In the genomic region with DNA sequence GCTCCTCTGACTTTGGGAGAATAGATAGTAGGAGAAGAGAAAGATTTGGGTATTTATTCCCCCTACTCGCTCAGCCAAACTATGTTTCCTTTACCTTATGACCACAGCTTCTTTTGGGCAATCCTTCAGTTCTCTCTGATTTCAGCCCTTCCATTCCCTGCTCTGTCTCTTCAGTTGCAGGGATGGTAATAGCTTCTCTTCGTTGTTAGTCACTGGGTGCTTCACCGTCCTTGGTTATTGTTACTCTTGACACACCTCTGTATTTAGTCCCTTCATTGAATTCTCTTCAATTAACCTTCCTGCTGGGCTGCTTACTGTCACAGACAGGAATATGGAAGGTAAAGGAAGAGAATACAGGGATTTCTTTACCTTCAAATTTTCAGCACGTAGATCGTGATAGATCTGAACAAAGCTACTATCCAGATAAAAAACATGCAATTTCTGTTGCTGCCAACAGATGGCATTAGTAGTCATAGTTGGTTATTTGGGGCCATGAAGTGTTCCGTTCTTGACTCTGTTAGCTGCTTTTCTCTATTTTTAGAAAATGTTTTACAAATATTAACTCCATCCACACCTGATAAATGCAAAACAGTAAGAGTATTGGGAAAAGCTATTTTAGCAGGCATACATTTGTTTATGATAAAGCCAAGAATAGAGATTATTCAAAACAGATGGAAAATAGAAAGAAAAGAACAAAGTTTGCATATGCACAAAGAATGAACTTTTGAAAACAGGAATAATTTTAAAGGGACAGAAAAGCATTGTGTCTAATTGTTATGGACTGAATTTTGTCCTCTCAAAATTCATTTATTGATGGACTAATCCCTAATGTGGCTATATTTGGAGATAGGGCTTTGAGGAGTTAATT, we compare ENCODE assay signal across 8 cellular contexts. TPM values are rescaled to one million over a fixed set of nuclear protein-coding genes. Genes with fewer than 3 reads are reported as not detected.
DNase-seq lines count a peak whose midpoint lies in the region; ATAC-seq, FAIRE-seq and TF ChIP-seq lines count a peak whose summit lies in the region.

No MANE protein-coding gene starts in this region.

- no peaks in the 10 kb centered on the region for H3K36me3 Mint-ChIP-seq in activated T-helper 1 cell treated with anti-CD3 and anti-CD28 coated beads, Interleukin-12 subunit alpha, Interleukin-12 subunit beta, Interleukin-2, Interleukin-4 antibody, amounts not matched to agents 30 ng/mL and 10 ng/mL and 1 ng/mL, durations not matched to agents 14 hours and 24 hours and 36 hours (ENCODE audit: low read depth)

- H3K4me1 ChIP-seq in iPS-15b (ENCODE audit: control insufficient read depth, insufficient read depth, low read length) (no peaks in the 10 kb centered on the region), small intestine (ENCODE audit: control insufficient read depth in 2 of 2, insufficient read depth in 1 of 2, low read depth in 1 of 2, low read length in 1 of 2) (no peaks in the 10 kb centered on the region)

- H3K36me3 ChIP-seq in iPS-15b (ENCODE audit: control insufficient read depth, insufficient read depth, low read length) (no peaks in the 10 kb centered on the region), small intestine (ENCODE audit: control insufficient read depth in 2 of 2, insufficient read depth in 2 of 2, low read length in 2 of 2) (no peaks in the 10 kb centered on the region)

- H3K4me3 Mint-ChIP-seq in activated T-helper 1 cell treated with anti-CD3 and anti-CD28 coated beads, Interleukin-12 subunit alpha, Interleukin-12 subunit beta, Interleukin-2, Interleukin-4 antibody, amounts not matched to agents 30 ng/mL and 10 ng/mL and 1 ng/mL, durations not matched to agents 14 hours and 24 hours and 36 hours: no peak overlapping the region

- H3K4me3 ChIP-seq in astrocyte of the spinal cord (ENCODE audit: low read depth, low read length) (peak overlapping the region; percentile 35), iPS-15b (ENCODE audit: low read depth, low read length) (peak overlapping the region; percentile 15), small intestine (ENCODE audit: low read depth in 1 of 2, low read length in 2 of 2) (no peak overlapping the region)

- WGBS in small intestine, 3 donors: 30 to 32% (median 32%) methylated on average over 6 of the region's 6 CpGs

- peak; percentile 68 for TF ChIP-seq CTCF in astrocyte of the spinal cord (IDR thresholded peaks at IDR 0.05; ENCODE audit: low read depth, low read length)

- no peaks in the 10 kb centered on the region for H3K9me3 Mint-ChIP-seq in activated T-helper 1 cell treated with anti-CD3 and anti-CD28 coated beads, Interleukin-12 subunit alpha, Interleukin-12 subunit beta, Interleukin-2, Interleukin-4 antibody, amounts not matched to agents 30 ng/mL and 10 ng/mL and 1 ng/mL, durations not matched to agents 14 hours and 24 hours and 36 hours

- intact Hi-C loops in activated T-helper 1 cell treated with anti-CD3 and anti-CD28 coated beads, Interleukin-12 subunit alpha, Interleukin-12 subunit beta, Interleukin-2, Interleukin-4 antibody, amounts not matched to agents 30 ng/mL and 10 ng/mL and 1 ng/mL, durations not matched to agents 14 hours and 24 hours and 36 hours (cut with micrococcal nuclease): loop anchor here (1.0 to 5.0 kb wide), 3 partner anchors 174 to 1182 kb away; no protein-coding TSS in a partner anchor

- H3K9ac ChIP-seq in iPS-15b (ENCODE audit: low read depth, low read length): peak overlapping the region; percentile 28

- H3K27me3 ChIP-seq in iPS-15b (ENCODE audit: control insufficient read depth, insufficient read depth, low read length) (peaks cover 5% of the 10 kb centered on the region), small intestine (ENCODE audit: control insufficient read depth in 2 of 2, insufficient read depth in 2 of 2, low read length in 2 of 2) (no peaks in the 10 kb centered on the region)

- DNase-seq in D341Med (ENCODE audit: low spot score): peak; percentile 54
- DNase-seq in NCI-H226: peak; percentile 8
- DNase-seq in astrocyte of the spinal cord (ENCODE audit: low read depth, low spot score): peak; percentile 67
- DNase-seq in small intestine: peak; percentile 47
- no peak for DNase-seq in activated T-helper 1 cell treated with anti-CD3 and anti-CD28 coated beads, Interleukin-12 subunit alpha, Interleukin-12 subunit beta, Interleukin-2, Interleukin-4 antibody, amounts not matched to agents 30 ng/mL and 10 ng/mL and 1 ng/mL, durations not matched to agents 14 hours and 24 hours and 36 hours (ENCODE audit: low spot score)

- no peak overlapping the region for H3K27ac Mint-ChIP-seq in activated T-helper 1 cell treated with anti-CD3 and anti-CD28 coated beads, Interleukin-12 subunit alpha, Interleukin-12 subunit beta, Interleukin-2, Interleukin-4 antibody, amounts not matched to agents 30 ng/mL and 10 ng/mL and 1 ng/mL, durations not matched to agents 14 hours and 24 hours and 36 hours

- H3K9me3 ChIP-seq in iPS-15b (ENCODE audit: control insufficient read depth, insufficient read depth, low read length): no peaks in the 10 kb centered on the region
- H3K9me3 ChIP-seq in small intestine (ENCODE audit: control insufficient read depth, low read depth): no peaks in the 10 kb centered on the region

- FAIRE-seq in small intestine (lab: Jason Lieb, UNC): no peak

- H3K4me1 Mint-ChIP-seq in activated T-helper 1 cell treated with anti-CD3 and anti-CD28 coated beads, Interleukin-12 subunit alpha, Interleukin-12 subunit beta, Interleukin-2, Interleukin-4 antibody, amounts not matched to agents 30 ng/mL and 10 ng/mL and 1 ng/mL, durations not matched to agents 14 hours and 24 hours and 36 hours (ENCODE audit: low read depth): peaks cover 7% of the 10 kb centered on the region

- ATAC-seq in GM19035 (IDR thresholded peaks at IDR 0.05; ENCODE audit: unreplicated experiment): peak; percentile 72
- peak; percentile 79 for ATAC-seq in HG03196 (IDR thresholded peaks at IDR 0.05; ENCODE audit: unreplicated experiment)

- peaks cover 13% of the 10 kb centered on the region for H3K27me3 Mint-ChIP-seq in activated T-helper 1 cell treated with anti-CD3 and anti-CD28 coated beads, Interleukin-12 subunit alpha, Interleukin-12 subunit beta, Interleukin-2, Interleukin-4 antibody, amounts not matched to agents 30 ng/mL and 10 ng/mL and 1 ng/mL, durations not matched to agents 14 hours and 24 hours and 36 hours (ENCODE audit: insufficient read depth)

- H3K27ac ChIP-seq in small intestine (ENCODE audit: low read depth in 1 of 2, low read length in 1 of 2): no peak overlapping the region

- in situ Hi-C loops in astrocyte of the spinal cord (cut with HindIII; ENCODE audit: low sequenced_read_pairs): no loop called here

RNA-seq across cellular contexts. Expression of a gene that starts 14.0 kb away (rescaled TPM):
- not detected for polyA plus RNA-seq in small intestine
- not detected in 2 replicates for total RNA-seq in activated T-helper 1 cell treated with anti-CD3 and anti-CD28 coated beads, Interleukin-12 subunit alpha, Interleukin-12 subunit beta, Interleukin-2, Interleukin-4 antibody, amounts not matched to agents 30 ng/mL and 10 ng/mL and 1 ng/mL, durations not matched to agents 14 hours and 24 hours and 36 hours

RNA-seq across cellular contexts. Expression of a gene that starts 52.1 kb away (rescaled TPM):
- polyA plus RNA-seq in small intestine: 10 to 100 TPM in 2 of 3 donors, 1 to 10 TPM in 1; 9.7 to 33.5 (median 10.5) TPM
- total RNA-seq in activated T-helper 1 cell treated with anti-CD3 and anti-CD28 coated beads, Interleukin-12 subunit alpha, Interleukin-12 subunit beta, Interleukin-2, Interleukin-4 antibody, amounts not matched to agents 30 ng/mL and 10 ng/mL and 1 ng/mL, durations not matched to agents 14 hours and 24 hours and 36 hours: 4.4 and 6.2 TPM in 2 replicates

Comparison
In these comparisons a context has a peak if more than half of its experiments do, and no peak if none do; other contexts are left out.
1. H3K4me3 ChIP-seq: peak in astrocyte of the spinal cord (single experiment) and iPS-15b (single experiment); none in small intestine (0 of 2).